In genomic region chr2:113966832-113967231, GRCh38 we compare ENCODE assay signal across 9 cellular contexts.
DNase-seq lines count a peak whose midpoint lies in the region; ATAC-seq and TF ChIP-seq lines count a peak whose summit lies in the region.
"Had no signal": no experiment of that assay in that cellular context is flagged by ENCODE, and none has a peak within 500 bp of the region (broad histone marks: within the 10 kb centered on the region; RNA-seq: fewer than 3 reads in every experiment).

No MANE protein-coding gene starts in this region.

- H3K9me3 ChIP-seq in T-helper 17 cell (ENCODE audit: control insufficient read depth, low read length, poor library complexity, severe bottlenecking) (no peaks in the 10 kb centered on the region), ovary (no peaks in the 10 kb centered on the region)

- ATAC-seq in GM21528 (IDR thresholded peaks at IDR 0.05; ENCODE audit: low FRiP score, unreplicated experiment) (peak; percentile 50), T-helper 17 cell (no peak), GM21717 (IDR thresholded peaks at IDR 0.05; ENCODE audit: unreplicated experiment) (no peak)

- TF ChIP-seq EP300 in ovary (IDR thresholded peaks at IDR 0.05), result no peak

- H3K4me1 ChIP-seq in ovary (ENCODE audit: insufficient read depth), result no peaks in the 10 kb centered on the region

- intact Hi-C loops in CD14-positive monocyte (cut with micrococcal nuclease), result no loop called here
- intact Hi-C loops in ovary (cut with DNase I), result no loop called here

- peaks cover 24% of the 10 kb centered on the region for H3K4me1 Mint-ChIP-seq in CD14-positive monocyte
- H3K4me1 Mint-ChIP-seq in T-helper 17 cell, result peaks cover 9% of the 10 kb centered on the region

- TF ChIP-seq POLR2A in ovary (IDR thresholded peaks at IDR 0.05), result no peak

- H3K4me3 Mint-ChIP-seq in CD14-positive monocyte (no peak overlapping the region), T-helper 17 cell (no peak overlapping the region)

- H3K36me3 Mint-ChIP-seq in CD14-positive monocyte, result peaks cover 23 to 38% of the 10 kb centered on the region in 2 donors
- no peaks in the 10 kb centered on the region for H3K36me3 Mint-ChIP-seq in T-helper 17 cell (ENCODE audit: low read depth)

- H3K27me3 Mint-ChIP-seq in CD14-positive monocyte (ENCODE audit: low read depth in 3 of 3) (no peaks in the 10 kb centered on the region), T-helper 17 cell (no peaks in the 10 kb centered on the region)

- H3K9me3 Mint-ChIP-seq in CD14-positive monocyte, result no peaks in the 10 kb centered on the region

- WGBS in ovary, 3 donors, result 17 to 24% (median 24%) methylated on average over 5 of the region's 5 CpGs

- no peaks in the 10 kb centered on the region for H3K36me3 ChIP-seq in ovary

- H3K27ac ChIP-seq in ovary, result no peak overlapping the region

- H3K27ac Mint-ChIP-seq in CD14-positive monocyte (peak overlapping the region; percentile 25 to 81 (median 72)), T-helper 17 cell (peak overlapping the region; percentile 82)

- DNase-seq in CD14-positive monocyte (ENCODE audit: low spot score), result no peak
- DNase-seq in T-helper 17 cell, result no peak
- peak; percentile 58 for DNase-seq in kidney tubule cell (ENCODE audit: low spot score)
- DNase-seq in ovary, result no peak
- DNase-seq in NCI-H1048 (lab: John Stamatoyannopoulos, UW), result no peak
- DNase-seq in Kasumi-1 (lab: John Stamatoyannopoulos, UW), result no peak
- DNase-seq: stimulated activated CD8-positive, alpha-beta memory T cell treated with anti-CD3 and anti-CD28 coated beads, Interleukin-4, amount 100 ng/mL, for 48 hours had no signal

- H3K27me3 ChIP-seq in ovary, result no peaks in the 10 kb centered on the region

- TF ChIP-seq CTCF in CD14-positive monocyte (IDR thresholded peaks at IDR 0.05) (no peak), ovary (IDR thresholded peaks at IDR 0.05) (no peak)

- no peak overlapping the region for H3K4me3 ChIP-seq in ovary
